Comparison of ENCODE assay signal across 8 cellular contexts in genomic region chr1:1777950-1778826, GRCh38. TPM values are rescaled to one million over a fixed set of nuclear protein-coding genes. Genes with fewer than 3 reads are reported as not detected.
DNase-seq lines count a peak whose midpoint lies in the region; ATAC-seq lines count a peak whose summit lies in the region.

TSS of gene NADK (minus strand) at chr1:1778470. CDS start at chr1:1765406, 13,064 bp downstream.

- peaks cover 0 to 4% of the 10 kb centered on the region in 2 donors for H3K36me3 ChIP-seq in esophagus (ENCODE audit: control insufficient read depth in 2 of 2, insufficient read depth in 2 of 2, low read length in 1 of 2)

- no peaks in the 10 kb centered on the region for H3K27me3 ChIP-seq in esophagus (ENCODE audit: control insufficient read depth in 1 of 2, insufficient read depth in 2 of 2, low read length in 2 of 2)

- 1% methylated on average over 78 to 123 of the region's 123 CpGs for WGBS in esophagus, 2 donors

- H3K27ac ChIP-seq in esophagus (ENCODE audit: low read depth in 2 of 2, low read length in 1 of 2) = peak within 1 kb of the TSS; percentile 90

- peak within 1 kb of the TSS; percentile 85 to 95 for H3K4me3 ChIP-seq in esophagus (ENCODE audit: low read depth in 1 of 2, low read length in 2 of 2)

- DNase-seq in AML-193 (lab: John Stamatoyannopoulos, UW) = peak; percentile 41 to 46
- DNase-seq in NOMO-1 treated with dmso at 0.1 percent for 144 hours (lab: John Stamatoyannopoulos, UW; ENCODE audit: unreplicated experiment) = peak; percentile 65
- peak; percentile 85 for DNase-seq in activated T-cell treated with anti-CD3 and anti-CD28 coated beads, Interleukin-2, amount 50 U/mL, for 1 hour
- DNase-seq in myocyte (ENCODE audit: low read depth) = peak; percentile 64
- DNase-seq in stimulated activated CD8-positive, alpha-beta memory T cell treated with anti-CD3 and anti-CD28 coated beads, Interleukin-7, amount 100 ng/mL, for 24 hours (ENCODE audit: low read depth) = peak; percentile 33

- peaks cover 13 to 24% of the 10 kb centered on the region in 2 donors for H3K4me1 ChIP-seq in esophagus (ENCODE audit: control insufficient read depth in 2 of 2, insufficient read depth in 2 of 2, low read length in 1 of 2)

- no peaks in the 10 kb centered on the region for H3K9me3 ChIP-seq in esophagus (ENCODE audit: control insufficient read depth in 2 of 2, insufficient read depth in 1 of 2, low read depth in 1 of 2, low read length in 1 of 2)

- ATAC-seq in GM18868 (IDR thresholded peaks at IDR 0.05; ENCODE audit: unreplicated experiment) = peak; percentile 42
- ATAC-seq in HG03103 (IDR thresholded peaks at IDR 0.05; ENCODE audit: low read depth, unreplicated experiment) = peak; percentile 34

RNA-seq across cellular contexts. Expression of gene NADK, which starts in this region (rescaled TPM):
- 10 to 100 TPM; 32.1 to 39.7 TPM for polyA plus RNA-seq in esophagus
- 36.6 and 39.6 TPM in 2 replicates for total RNA-seq in myocyte
- polyA plus RNA-seq in myocyte (2012) = 49.4 TPM

Comparison
In these comparisons a context has a peak if more than half of its experiments do, and no peak if none do; other contexts are left out.
1. Peak in every context shown above with its lines: DNase-seq, ATAC-seq, H3K4me3 ChIP-seq and H3K27ac ChIP-seq.
2. DNase-seq: peak in every context shown above with its lines; median percentile 85 in activated T-cell treated with anti-CD3 and anti-CD28 coated beads, Interleukin-2, amount 50 U/mL, for 1 hour; 65 in NOMO-1 treated with dmso at 0.1 percent for 144 hours; 64 in myocyte; 44 in AML-193; 33 in stimulated activated CD8-positive, alpha-beta memory T cell treated with anti-CD3 and anti-CD28 coated beads, Interleukin-7, amount 100 ng/mL, for 24 hours.